17 cellular contexts compared by ENCODE assay signal in genomic region chr7:158248816-158249215, GRCh38.
DNase-seq lines count a peak whose midpoint lies in the region; ATAC-seq, FAIRE-seq and TF ChIP-seq lines count a peak whose summit lies in the region.
"Had no signal": no experiment of that assay in that cellular context is flagged by ENCODE, and none has a peak within 500 bp of the region (broad histone marks: within the 10 kb centered on the region; RNA-seq: fewer than 3 reads in every experiment).

No MANE protein-coding gene starts in this region.

- H3K27me3 ChIP-seq in endodermal cell (ENCODE audit: control insufficient read depth, insufficient read depth, low read length, poor library complexity, severe bottlenecking) (no peaks in the 10 kb centered on the region), testis (no peaks in the 10 kb centered on the region)
- H3K27me3 ChIP-seq: BLaER1 had no signal

- no peak for TF ChIP-seq CTCF in endodermal cell (conservative IDR thresholded peaks at IDR 0.05)
- no peak for TF ChIP-seq CTCF in testis (IDR thresholded peaks at IDR 0.05)
- no peak for TF ChIP-seq CTCF in lower leg skin (IDR thresholded peaks at IDR 0.05)

- H3K36me3 Mint-ChIP-seq in activated T-cell treated with anti-CD3 and anti-CD28 coated beads, Interleukin-2, amount 50 U/mL, for 24 hours (ENCODE audit: low read depth), result no peaks in the 10 kb centered on the region
- H3K36me3 Mint-ChIP-seq in endodermal cell (ENCODE audit: low read depth), result no peaks in the 10 kb centered on the region
- H3K36me3 Mint-ChIP-seq: CD8-positive, alpha-beta memory T cell had no signal

- H3K9me3 Mint-ChIP-seq in activated T-cell treated with anti-CD3 and anti-CD28 coated beads, Interleukin-2, amount 50 U/mL, for 24 hours, result no peaks in the 10 kb centered on the region
- H3K9me3 Mint-ChIP-seq in endodermal cell, result peaks cover 5% of the 10 kb centered on the region

- H3K4me1 Mint-ChIP-seq in activated T-cell treated with anti-CD3 and anti-CD28 coated beads, Interleukin-2, amount 50 U/mL, for 24 hours (ENCODE audit: low read depth), result no peaks in the 10 kb centered on the region
- no peaks in the 10 kb centered on the region for H3K4me1 Mint-ChIP-seq in endodermal cell
- H3K4me1 Mint-ChIP-seq: CD8-positive, alpha-beta memory T cell had no signal

- H3K4me3 ChIP-seq in endodermal cell (ENCODE audit: low read length) (peak overlapping the region; percentile 71), testis (no peak overlapping the region), lower leg skin (ENCODE audit: low read depth, poor library complexity, severe bottlenecking) (no peak overlapping the region)
- H3K4me3 ChIP-seq: BLaER1 had no signal

- ATAC-seq in GM21576 (IDR thresholded peaks at IDR 0.05; ENCODE audit: unreplicated experiment), result no peak

- H3K27ac Mint-ChIP-seq in activated T-cell treated with anti-CD3 and anti-CD28 coated beads, Interleukin-2, amount 50 U/mL, for 24 hours, result no peak overlapping the region
- no peak overlapping the region for H3K27ac Mint-ChIP-seq in endodermal cell
- H3K27ac Mint-ChIP-seq: CD8-positive, alpha-beta memory T cell had no signal

- H3K4me1 ChIP-seq in endodermal cell (ENCODE audit: control insufficient read depth, insufficient read depth, low read length) (no peaks in the 10 kb centered on the region), testis (no peaks in the 10 kb centered on the region)
- H3K4me1 ChIP-seq: BLaER1, Caco-2 had no signal

- peak; percentile 6 for DNase-seq in activated T-cell treated with anti-CD3 and anti-CD28 coated beads, Interleukin-2, amount 50 U/mL, for 24 hours
- no peak for DNase-seq in activated T-cell treated with anti-CD3 and anti-CD28 coated beads, Interleukin-2, amount 50 U/mL, for 48 hours
- DNase-seq in HTR-8/SVneo (ENCODE audit: insufficient read length, low spot score) (no peak), endodermal cell (peak; percentile 16), testis (peak; percentile 3), lower leg skin (ENCODE audit: low spot score in 2 of 2) (no peak)
- DNase-seq: 8988T; AML-193; Caco-2; CD8-positive, alpha-beta memory T cell; DND-41; GDM1; KG1 had no signal

- intact Hi-C loops in testis (cut with DNase I; ENCODE audit: low total_unique reads) (no loop called here), lower leg skin (cut with DNase I; ENCODE audit: low total_unique reads) (no loop called here)

- H3K4me3 Mint-ChIP-seq in activated T-cell treated with anti-CD3 and anti-CD28 coated beads, Interleukin-2, amount 50 U/mL, for 24 hours, result no peak overlapping the region
- no peak overlapping the region for H3K4me3 Mint-ChIP-seq in endodermal cell
- H3K4me3 Mint-ChIP-seq: CD8-positive, alpha-beta memory T cell had no signal

- H3K27ac ChIP-seq in endodermal cell (ENCODE audit: low read depth, low read length) (no peak overlapping the region), testis (no peak overlapping the region)
- H3K27ac ChIP-seq: BLaER1 had no signal

- FAIRE-seq in HTR-8/SVneo (lab: Jason Lieb, UNC), result peak; percentile 88
- FAIRE-seq: GM12892, H54 had no signal

- H3K36me3 ChIP-seq in endodermal cell (ENCODE audit: control insufficient read depth, insufficient read depth, low read length), result no peaks in the 10 kb centered on the region
- no peaks in the 10 kb centered on the region for H3K36me3 ChIP-seq in testis (ENCODE audit: low read depth, missing control alignments)
- H3K36me3 ChIP-seq: BLaER1 had no signal

- H3K9me3 ChIP-seq in endodermal cell (ENCODE audit: control insufficient read depth, low read length) (peaks cover 94% of the 10 kb centered on the region), testis (no peaks in the 10 kb centered on the region)
- H3K9me3 ChIP-seq: BLaER1 had no signal

- H3K27me3 Mint-ChIP-seq in activated T-cell treated with anti-CD3 and anti-CD28 coated beads, Interleukin-2, amount 50 U/mL, for 24 hours, result no peaks in the 10 kb centered on the region
- no peaks in the 10 kb centered on the region for H3K27me3 Mint-ChIP-seq in endodermal cell (ENCODE audit: insufficient read depth)
- H3K27me3 Mint-ChIP-seq: CD8-positive, alpha-beta memory T cell had no signal

- WGBS in endodermal cell (ENCODE audit: insufficient coverage in 1 of 2, insufficient read length in 1 of 2), 2 experiments, result 34 to 93% methylated on average over 2 to 9 of the region's 10 CpGs
- 39 to 57% methylated on average over 7 to 10 of the region's 10 CpGs for WGBS in testis, 2 donors
- 48 to 54% methylated on average over 8 to 9 of the region's 10 CpGs for WGBS in lower leg skin, 2 donors

- H3K9ac ChIP-seq in endodermal cell (ENCODE audit: extremely low read depth, low read length, poor library complexity, severe bottlenecking), result no peak overlapping the region
- H3K9ac ChIP-seq: BLaER1 had no signal

- TF ChIP-seq POLR2A in testis (IDR thresholded peaks at IDR 0.05), result no peak
- no peak for TF ChIP-seq POLR2A in lower leg skin (IDR thresholded peaks at IDR 0.05)

Comparison
In these comparisons a context has a peak if more than half of its experiments do, and no peak if none do; other contexts are left out.
1. DNase-seq: peak in activated T-cell treated with anti-CD3 and anti-CD28 coated beads, Interleukin-2, amount 50 U/mL, for 24 hours (single experiment), endodermal cell (single experiment) and testis (single experiment); none in activated T-cell treated with anti-CD3 and anti-CD28 coated beads, Interleukin-2, amount 50 U/mL, for 48 hours (0 of 2), HTR-8/SVneo (single experiment) and lower leg skin (0 of 2).